Comparison of ENCODE assay signal across 11 cellular contexts in genomic region chr3:9600597-9600996, GRCh38. TPM values are rescaled to one million over a fixed set of nuclear protein-coding genes. Genes with fewer than 3 reads are reported as not detected.
DNase-seq lines count a peak whose midpoint lies in the region; ATAC-seq and TF ChIP-seq lines count a peak whose summit lies in the region.
"Had no signal": no experiment of that assay in that cellular context is flagged by ENCODE, and none has a peak within 500 bp of the region (broad histone marks: within the 10 kb centered on the region; RNA-seq: fewer than 3 reads in every experiment).

No MANE protein-coding gene starts in this region.

- no peaks in the 10 kb centered on the region for H3K36me3 Mint-ChIP-seq in activated naive CD8-positive, alpha-beta T cell treated with anti-CD3 and anti-CD28 coated beads, Interleukin-2, amount 50 U/mL, for 24 hours (ENCODE audit: low read depth)
- H3K36me3 Mint-ChIP-seq in type B pancreatic cell: no peaks in the 10 kb centered on the region

- peaks cover 5% of the 10 kb centered on the region for H3K9me3 Mint-ChIP-seq in activated naive CD8-positive, alpha-beta T cell treated with anti-CD3 and anti-CD28 coated beads, Interleukin-2, amount 50 U/mL, for 24 hours
- peaks cover 5% of the 10 kb centered on the region for H3K9me3 Mint-ChIP-seq in type B pancreatic cell

- H3K4me1 Mint-ChIP-seq in activated naive CD8-positive, alpha-beta T cell treated with anti-CD3 and anti-CD28 coated beads, Interleukin-2, amount 50 U/mL, for 24 hours: peaks cover 2% of the 10 kb centered on the region
- peaks cover 6% of the 10 kb centered on the region for H3K4me1 Mint-ChIP-seq in type B pancreatic cell (ENCODE audit: unreplicated experiment)

- ATAC-seq in activated naive CD8-positive, alpha-beta T cell treated with anti-CD3 and anti-CD28 coated beads, Interleukin-2, amount 50 U/mL, for 24 hours: no peak
- no peak for ATAC-seq in HG03571 (IDR thresholded peaks at IDR 0.05; ENCODE audit: unreplicated experiment)

- peak in 2 of 3 experiments; percentile 1 to 11 for DNase-seq in activated CD8-positive, alpha-beta memory T cell treated with anti-CD3 and anti-CD28 coated beads for 48 hours (ENCODE audit: low read depth in 2 of 3, low spot score in 2 of 3)
- DNase-seq in activated CD8-positive, alpha-beta memory T cell treated with anti-CD3 and anti-CD28 coated beads, Interleukin-2, amount 50 U/mL, for 4 hours: no peak
- peak; percentile 19 for DNase-seq in activated naive CD8-positive, alpha-beta T cell treated with anti-CD3 and anti-CD28 coated beads, Interleukin-2, amount 50 U/mL, for 24 hours
- DNase-seq in kidney epithelial cell (ENCODE audit: low read depth) (no peak), type B pancreatic cell (ENCODE audit: extremely low spot score, unreplicated experiment) (no peak), NCI-H1694 treated with DMSO at 0.1 percent for 48 hours (lab: John Stamatoyannopoulos, UW) (no peak), SW 1271 (lab: John Stamatoyannopoulos, UW) (no peak)

- H3K4me3 ChIP-seq in kidney epithelial cell (ENCODE audit: low read depth, low read length): peak overlapping the region; percentile 17
- H3K4me3 ChIP-seq: BLaER1 treated with 17β-estradiol and CSF1 and Interleukin-3, amounts not matched to agents 10 nM and 100 nM had no signal

- peaks cover 46% of the 10 kb centered on the region for H3K27me3 Mint-ChIP-seq in activated naive CD8-positive, alpha-beta T cell treated with anti-CD3 and anti-CD28 coated beads, Interleukin-2, amount 50 U/mL, for 24 hours
- peaks cover 22% of the 10 kb centered on the region for H3K27me3 Mint-ChIP-seq in type B pancreatic cell

- H3K27me3 ChIP-seq in kidney epithelial cell (ENCODE audit: control insufficient read depth, insufficient read depth, low read length): peaks cover 2% of the 10 kb centered on the region
- H3K27me3 ChIP-seq: BLaER1 treated with 17β-estradiol and CSF1 and Interleukin-3, amounts not matched to agents 10 nM and 100 nM had no signal

- no peak for TF ChIP-seq CTCF in kidney epithelial cell (IDR thresholded peaks at IDR 0.05; ENCODE audit: insufficient read depth, low read length, poor library complexity, severe bottlenecking)
- no peak for TF ChIP-seq CTCF in type B pancreatic cell (conservative IDR thresholded peaks at IDR 0.05)

- no peaks in the 10 kb centered on the region for H3K36me3 ChIP-seq in kidney epithelial cell (ENCODE audit: control insufficient read depth, insufficient read depth, low read length)

- no peak overlapping the region for H3K27ac Mint-ChIP-seq in activated naive CD8-positive, alpha-beta T cell treated with anti-CD3 and anti-CD28 coated beads, Interleukin-2, amount 50 U/mL, for 24 hours
- no peak overlapping the region for H3K27ac Mint-ChIP-seq in type B pancreatic cell

- no peak overlapping the region for H3K4me3 Mint-ChIP-seq in activated naive CD8-positive, alpha-beta T cell treated with anti-CD3 and anti-CD28 coated beads, Interleukin-2, amount 50 U/mL, for 24 hours
- peak overlapping the region; percentile 20 for H3K4me3 Mint-ChIP-seq in type B pancreatic cell

RNA-seq across cellular contexts. Expression of gene LHFPL4, which starts 47.0 kb away (rescaled TPM):
- total RNA-seq in kidney epithelial cell: not detected in 2 replicates
- total RNA-seq in type B pancreatic cell (ENCODE audit: low replicate concordance): 1.7 and 3.5 TPM in 2 replicates
- total RNA-seq: activated CD8-positive, alpha-beta memory T cell treated with anti-CD3 and anti-CD28 coated beads for 36 hours; mononuclear cell had no signal

RNA-seq across cellular contexts. Expression of gene MTMR14, which starts 48.7 kb away (rescaled TPM):
- total RNA-seq in kidney epithelial cell (43.8 and 46.5 TPM in 2 replicates), type B pancreatic cell (ENCODE audit: low replicate concordance) (30.0 and 34.7 TPM in 2 replicates)

Comparison
In these comparisons a context has a peak if more than half of its experiments do, and no peak if none do; other contexts are left out.
1. DNase-seq: peak in activated CD8-positive, alpha-beta memory T cell treated with anti-CD3 and anti-CD28 coated beads for 48 hours (2 of 3) and activated naive CD8-positive, alpha-beta T cell treated with anti-CD3 and anti-CD28 coated beads, Interleukin-2, amount 50 U/mL, for 24 hours (single experiment); none in activated CD8-positive, alpha-beta memory T cell treated with anti-CD3 and anti-CD28 coated beads, Interleukin-2, amount 50 U/mL, for 4 hours (single experiment), kidney epithelial cell (single experiment), type B pancreatic cell (single experiment), NCI-H1694 treated with DMSO at 0.1 percent for 48 hours (single experiment) and SW 1271 (0 of 2).